Comparison of ENCODE assay signal across 26 cellular contexts in genomic region chr15:27934782-27935181, GRCh38.
"Had no signal": no experiment of that assay in that cellular context is flagged by ENCODE, and none has a peak within 500 bp of the region (broad histone marks: within the 10 kb centered on the region; RNA-seq: fewer than 3 reads in every experiment).

No MANE protein-coding gene starts in this region.

- H3K36me3 ChIP-seq: left lung, lower lobe of right lung, pancreas, prostate gland, sigmoid colon, spleen, suprapubic skin, thoracic aorta, upper lobe of right lung, uterus had no signal

- DNase-seq: hypothalamus; immature natural killer cell; kidney; left colon; left lung; lower lobe of right lung; mammary epithelial cell; mesenchymal stem cell; naive thymus-derived CD8-positive, alpha-beta T cell; nucleus accumbens; pancreas; retina; right cardiac atrium; sigmoid colon; small intestine; spleen; stimulated activated CD4-positive, alpha-beta T cell treated with anti-CD3 and anti-CD28 coated beads, Interleukin-4, amount 100 ng/mL, for 24 hours; stimulated activated naive CD4-positive, alpha-beta T cell; tibial artery; trophoblast cell; upper lobe of right lung; uterus had no signal

- H3K4me1 ChIP-seq: left lung, lower lobe of right lung, pancreas, prostate gland, sigmoid colon, spleen, suprapubic skin, tibial artery, upper lobe of right lung, uterus had no signal

- H3K27me3 ChIP-seq: left lung, sigmoid colon, spleen, suprapubic skin, tibial artery, upper lobe of right lung, uterus had no signal

- H3K9me3 ChIP-seq: pancreas, prostate gland, uterus had no signal

- H3K4me3 ChIP-seq: left lung, lower lobe of right lung, pancreas, prostate gland, sigmoid colon, spleen, suprapubic skin, thoracic aorta, tibial artery, upper lobe of right lung, uterus had no signal

- H3K27ac ChIP-seq: left lung, lower lobe of right lung, pancreas, prostate gland, sigmoid colon, spleen, suprapubic skin, thoracic aorta, tibial artery, upper lobe of right lung, uterus had no signal

- ATAC-seq: left colon; left lung; lower lobe of right lung; naive thymus-derived CD8-positive, alpha-beta T cell; pancreas; right cardiac atrium; stimulated activated effector memory CD8-positive, alpha-beta T cell treated with anti-CD3 and anti-CD28 coated beads, Interleukin-12 subunit alpha, Interleukin-12 subunit beta, amount 100 ng/mL, for 72 hours; upper lobe of right lung had no signal
